In genomic region chr3:134976948-134977347, GRCh38 we compare ENCODE assay signal across 13 cellular contexts.
"Had no signal": no experiment of that assay in that cellular context is flagged by ENCODE, and none has a peak within 500 bp of the region (broad histone marks: within the 10 kb centered on the region; RNA-seq: fewer than 3 reads in every experiment).

No MANE protein-coding gene starts in this region.

- DNase-seq: amygdala; brain microvascular endothelial cell; hypothalamus; left cardiac atrium; naive thymus-derived CD4-positive, alpha-beta T cell; posterior cingulate gyrus; right cardiac atrium; small intestine had no signal

- H3K36me3 ChIP-seq: brain microvascular endothelial cell, tibial nerve had no signal

- H3K4me1 Mint-ChIP-seq: activated naive CD4-positive, alpha-beta T cell treated with anti-CD3 and anti-CD28 coated beads, Interleukin-2, amount 50 U/mL, for 24 hours had no signal

- H3K27me3 ChIP-seq: brain microvascular endothelial cell, tibial nerve had no signal

- H3K4me1 ChIP-seq: tibial nerve had no signal

- H3K27ac ChIP-seq: brain microvascular endothelial cell, tibial nerve had no signal

- H3K36me3 Mint-ChIP-seq: activated naive CD4-positive, alpha-beta T cell treated with anti-CD3 and anti-CD28 coated beads, Interleukin-2, amount 50 U/mL, for 24 hours; naive thymus-derived CD4-positive, alpha-beta T cell had no signal

- H3K4me3 Mint-ChIP-seq: activated naive CD4-positive, alpha-beta T cell treated with anti-CD3 and anti-CD28 coated beads, Interleukin-2, amount 50 U/mL, for 24 hours; dendritic cell treated with granulocyte-macrophage colony-stimulating factor and Interleukin-4, amounts not matched to agents 40 ng/mL and 50 ng/mL, for 4 days; naive thymus-derived CD4-positive, alpha-beta T cell; T-helper 1 cell treated with Interleukin-12 subunit alpha and Interleukin-12 subunit beta and Interleukin-4 antibody, amounts not matched to agents 30 μg/mL and 1 μg/mL, for 36 hours had no signal

- H3K9me3 Mint-ChIP-seq: activated naive CD4-positive, alpha-beta T cell treated with anti-CD3 and anti-CD28 coated beads, Interleukin-2, amount 50 U/mL, for 24 hours; dendritic cell treated with granulocyte-macrophage colony-stimulating factor and Interleukin-4, amounts not matched to agents 40 ng/mL and 50 ng/mL, for 4 days; T-helper 1 cell treated with Interleukin-12 subunit alpha and Interleukin-12 subunit beta and Interleukin-4 antibody, amounts not matched to agents 30 μg/mL and 1 μg/mL, for 36 hours had no signal

- H3K9me3 ChIP-seq: tibial nerve had no signal

- H3K27ac Mint-ChIP-seq: activated naive CD4-positive, alpha-beta T cell treated with anti-CD3 and anti-CD28 coated beads, Interleukin-2, amount 50 U/mL, for 24 hours; dendritic cell treated with granulocyte-macrophage colony-stimulating factor and Interleukin-4, amounts not matched to agents 40 ng/mL and 50 ng/mL, for 4 days; naive thymus-derived CD4-positive, alpha-beta T cell; T-helper 1 cell treated with Interleukin-12 subunit alpha and Interleukin-12 subunit beta and Interleukin-4 antibody, amounts not matched to agents 30 μg/mL and 1 μg/mL, for 36 hours had no signal

- H3K4me3 ChIP-seq: lung, tibial nerve had no signal

- H3K27me3 Mint-ChIP-seq: activated naive CD4-positive, alpha-beta T cell treated with anti-CD3 and anti-CD28 coated beads, Interleukin-2, amount 50 U/mL, for 24 hours; dendritic cell treated with granulocyte-macrophage colony-stimulating factor and Interleukin-4, amounts not matched to agents 40 ng/mL and 50 ng/mL, for 4 days had no signal
